In genomic region chr20:3766381-3766780, GRCh38 we compare ENCODE assay signal across 8 cellular contexts. TPM values are rescaled to one million over a fixed set of nuclear protein-coding genes. Genes with fewer than 3 reads are reported as not detected.
DNase-seq lines count a peak whose midpoint lies in the region; ATAC-seq and TF ChIP-seq lines count a peak whose summit lies in the region.

No MANE protein-coding gene starts in this region.

- TF ChIP-seq POLR2A in NB4 (IDR thresholded peaks at IDR 0.05; ENCODE audit: extremely low read depth, insufficient read length), result no peak

- H3K27ac Mint-ChIP-seq in CD14-positive monocyte, result peak overlapping the region in 6 of 7 donors; percentile 80 to 93 (median 90)
- no peak overlapping the region for H3K27ac Mint-ChIP-seq in effector memory CD8-positive, alpha-beta T cell

- H4K20me1 ChIP-seq in neural cell (ENCODE audit: insufficient read depth), result no peaks in the 10 kb centered on the region

- H3K36me3 ChIP-seq in neural cell (ENCODE audit: insufficient read depth, low read length), result no peaks in the 10 kb centered on the region

- no peak for TF ChIP-seq RAD21 in neural cell (conservative IDR thresholded peaks at IDR 0.05)

- peaks cover 6 to 11% of the 10 kb centered on the region in 2 donors for H3K36me3 Mint-ChIP-seq in CD14-positive monocyte
- peaks cover 24% of the 10 kb centered on the region for H3K36me3 Mint-ChIP-seq in effector memory CD8-positive, alpha-beta T cell (ENCODE audit: insufficient read depth)

- no peak overlapping the region for H3K27ac ChIP-seq in neural cell (ENCODE audit: low read length)

- no peak for TF ChIP-seq EP300 in neural cell (conservative IDR thresholded peaks at IDR 0.05; ENCODE audit: poor library complexity, severe bottlenecking)

- intact Hi-C loops in CD14-positive monocyte (cut with micrococcal nuclease), result loop anchor here (10.0 kb wide), 2 partner anchors 48 to 58 kb away; partner anchors contain the start of gene AP5S1 (in 1 of the 2)

- no peaks in the 10 kb centered on the region for H3K9me3 ChIP-seq in neural cell (ENCODE audit: low read length)

- peak overlapping the region; percentile 84 to 95 for H3K4me3 Mint-ChIP-seq in CD14-positive monocyte
- H3K4me3 Mint-ChIP-seq in effector memory CD8-positive, alpha-beta T cell, result peak overlapping the region; percentile 89 to 90

- DNase-seq in CD14-positive monocyte (ENCODE audit: low spot score) (no peak), NB4 (ENCODE audit: low read depth) (no peak), Kasumi-1 (lab: John Stamatoyannopoulos, UW) (no peak), NCI-H1436 (lab: John Stamatoyannopoulos, UW) (no peak)
- no peak for DNase-seq in effector memory CD8-positive, alpha-beta T cell
- no peak for DNase-seq in central memory CD4-positive, alpha-beta T cell

- peak overlapping the region; percentile 100 for H3K9ac ChIP-seq in neural cell (ENCODE audit: low read length)

- H2AFZ ChIP-seq in neural cell (ENCODE audit: low read depth, low read length), result no peak overlapping the region

- H3K4me3 ChIP-seq in NB4 (ENCODE audit: low read depth, low read length) (peak overlapping the region; percentile 79), neural cell (ENCODE audit: low read length) (peak overlapping the region; percentile 100)

- no peaks in the 10 kb centered on the region for H3F3A ChIP-seq in neural cell (ENCODE audit: insufficient read depth, low read length, poor library complexity, severe bottlenecking)

- H3K79me2 ChIP-seq in neural cell (replicated peaks; ENCODE audit: insufficient read depth, low read length), result peaks cover 20% of the 10 kb centered on the region

- H3K9me2 ChIP-seq in neural cell (ENCODE audit: insufficient read depth, low read length), result no peaks in the 10 kb centered on the region

- H3K27me3 Mint-ChIP-seq in CD14-positive monocyte (ENCODE audit: low read depth in 3 of 3), result peaks cover 0 to 2% (median 0%) of the 10 kb centered on the region in 3 donors
- H3K27me3 Mint-ChIP-seq in effector memory CD8-positive, alpha-beta T cell, result no peaks in the 10 kb centered on the region

- H3K9me3 Mint-ChIP-seq in CD14-positive monocyte, result no peaks in the 10 kb centered on the region
- no peaks in the 10 kb centered on the region for H3K9me3 Mint-ChIP-seq in effector memory CD8-positive, alpha-beta T cell

- ATAC-seq in effector memory CD8-positive, alpha-beta T cell (replicated peaks), result no peak
- no peak for ATAC-seq in GM21717 (IDR thresholded peaks at IDR 0.05; ENCODE audit: unreplicated experiment)

- peak overlapping the region; percentile 86 for H3K4me2 ChIP-seq in neural cell (ENCODE audit: low read length)

- no peak for TF ChIP-seq CTCF in CD14-positive monocyte (IDR thresholded peaks at IDR 0.05)
- TF ChIP-seq CTCF in NB4 (IDR thresholded peaks at IDR 0.05; ENCODE audit: low read depth, low read length), result no peak
- no peak for TF ChIP-seq CTCF in neural cell (IDR thresholded peaks at IDR 0.05; ENCODE audit: poor library complexity, severe bottlenecking)

- no peaks in the 10 kb centered on the region for H3K27me3 ChIP-seq in neural cell (ENCODE audit: insufficient read depth, low read depth, low read length)

- H3K4me1 Mint-ChIP-seq in CD14-positive monocyte, result peaks cover 68% of the 10 kb centered on the region
- H3K4me1 Mint-ChIP-seq in effector memory CD8-positive, alpha-beta T cell (ENCODE audit: low read depth in 2 of 2), result peaks cover 14 to 26% of the 10 kb centered on the region in 2 donors

TF ChIP-seq in neural cell, 6 proteins besides CTCF, POLR2A, EP300 and RAD21:
- TF ChIP-seq MXI1 (conservative IDR thresholded peaks at IDR 0.05; ENCODE audit: poor library complexity, severe bottlenecking), result no peak
- TF ChIP-seq REST (IDR thresholded peaks at IDR 0.05; ENCODE audit: borderline replicate concordance), result no peak

RNA-seq across cellular contexts. Expression of gene ADISSP, which starts 1.2 kb away (rescaled TPM):
- polyA plus RNA-seq in CD14-positive monocyte (10 to 100 TPM; 59.6 to 68.5 TPM), neural cell (39.8 and 48.7 TPM in 2 replicates)
- polyA minus RNA-seq in neural cell, result 16.1 and 19.2 TPM in 2 replicates

RNA-seq across cellular contexts. Expression of gene SPEF1, which starts 14.9 kb away (rescaled TPM):
- polyA plus RNA-seq in CD14-positive monocyte (not detected), neural cell (0.58 and 2.8 TPM in 2 replicates)
- 0.58 and 0.73 TPM in 2 replicates for polyA minus RNA-seq in neural cell

RNA-seq across cellular contexts. Expression of gene CENPB, which starts 20.2 kb away (rescaled TPM):
- polyA plus RNA-seq in CD14-positive monocyte (1 to 10 TPM; 1.1 to 1.4 TPM), neural cell (37.9 and 46.6 TPM in 2 replicates)
- 78.1 and 94.0 TPM in 2 replicates for polyA minus RNA-seq in neural cell

RNA-seq across cellular contexts. Expression of gene CDC25B, which starts 29.7 kb away (rescaled TPM):
- 1 to 10 TPM; 3.6 to 4.0 TPM for polyA plus RNA-seq in CD14-positive monocyte
- 21.9 and 26.5 TPM in 2 replicates for polyA plus RNA-seq in neural cell
- 13.4 and 14.4 TPM in 2 replicates for polyA minus RNA-seq in neural cell

RNA-seq across cellular contexts. Expression of gene HSPA12B, which starts 33.9 kb away (rescaled TPM):
- not detected for polyA plus RNA-seq in CD14-positive monocyte
- polyA plus RNA-seq in neural cell, result not detected in 2 replicates
- not detected in 2 replicates for polyA minus RNA-seq in neural cell

Comparison
In these comparisons a context has a peak if more than half of its experiments do, and no peak if none do; other contexts are left out.
1. H3K27ac Mint-ChIP-seq: peak in CD14-positive monocyte (6 of 7); none in effector memory CD8-positive, alpha-beta T cell (0 of 2).
2. RNA of gene CENPB, which starts 20.2 kb away (polyA plus RNA-seq): 37.9 to 46.6 TPM in neural cell; 1.1 to 1.4 TPM in CD14-positive monocyte; every median in the first group is over 10 times any median in the second.